ENCODE assay signal across 1 cellular context in genomic region chr6:150607044-150607650, GRCh38.
TF ChIP-seq lines count a peak whose summit lies in the region.

No MANE protein-coding gene starts in this region.

TF ChIP-seq in GM12878, 131 proteins besides CTCF, POLR2A, EP300 and RAD21 (continued from another document):
- TF ChIP-seq PKNOX1 (IDR thresholded peaks at IDR 0.05), result no peak
- TF ChIP-seq ZNF592 (IDR thresholded peaks at IDR 0.05), result no peak
- no peak for TF ChIP-seq SIN3A (IDR thresholded peaks at IDR 0.05; ENCODE audit: low read depth, low read length)
- TF ChIP-seq, protein P1, sequence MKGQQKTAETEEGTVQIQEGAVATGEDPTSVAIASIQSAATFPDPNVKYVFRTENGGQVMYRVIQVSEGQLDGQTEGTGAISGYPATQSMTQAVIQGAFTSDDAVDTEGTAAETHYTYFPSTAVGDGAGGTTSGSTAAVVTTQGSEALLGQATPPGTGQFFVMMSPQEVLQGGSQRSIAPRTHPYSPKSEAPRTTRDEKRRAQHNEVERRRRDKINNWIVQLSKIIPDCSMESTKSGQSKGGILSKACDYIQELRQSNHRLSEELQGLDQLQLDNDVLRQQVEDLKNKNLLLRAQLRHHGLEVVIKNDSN (IDR thresholded peaks at IDR 0.05; ENCODE audit: borderline replicate concordance, extremely low read length, insufficient read depth, low read depth, low read length), result no peak
- TF ChIP-seq, protein P2, sequence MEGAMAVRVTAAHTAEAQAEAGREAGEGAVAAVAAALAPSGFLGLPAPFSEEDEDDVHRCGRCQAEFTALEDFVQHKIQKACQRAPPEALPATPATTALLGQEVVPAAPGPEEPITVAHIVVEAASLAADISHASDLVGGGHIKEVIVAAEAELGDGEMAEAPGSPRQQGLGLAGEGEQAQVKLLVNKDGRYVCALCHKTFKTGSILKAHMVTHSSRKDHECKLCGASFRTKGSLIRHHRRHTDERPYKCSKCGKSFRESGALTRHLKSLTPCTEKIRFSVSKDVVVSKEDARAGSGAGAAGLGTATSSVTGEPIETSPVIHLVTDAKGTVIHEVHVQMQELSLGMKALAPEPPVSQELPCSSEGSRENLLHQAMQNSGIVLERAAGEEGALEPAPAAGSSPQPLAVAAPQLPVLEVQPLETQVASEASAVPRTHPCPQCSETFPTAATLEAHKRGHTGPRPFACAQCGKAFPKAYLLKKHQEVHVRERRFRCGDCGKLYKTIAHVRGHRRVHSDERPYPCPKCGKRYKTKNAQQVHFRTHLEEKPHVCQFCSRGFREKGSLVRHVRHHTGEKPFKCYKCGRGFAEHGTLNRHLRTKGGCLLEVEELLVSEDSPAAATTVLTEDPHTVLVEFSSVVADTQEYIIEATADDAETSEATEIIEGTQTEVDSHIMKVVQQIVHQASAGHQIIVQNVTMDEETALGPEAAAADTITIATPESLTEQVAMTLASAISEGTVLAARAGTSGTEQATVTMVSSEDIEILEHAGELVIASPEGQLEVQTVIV (IDR thresholded peaks at IDR 0.05; ENCODE audit: borderline replicate concordance, partially characterized antibody), result no peak
- no peak for TF ChIP-seq PBX3 (IDR thresholded peaks at IDR 0.05; ENCODE audit: insufficient replicate concordance, low read depth, low read length)
- no peak for TF ChIP-seq CHD4 (IDR thresholded peaks at IDR 0.05)
- TF ChIP-seq ASH2L (IDR thresholded peaks at IDR 0.05; ENCODE audit: borderline replicate concordance, low read depth), result no peak
- TF ChIP-seq CBFB (IDR thresholded peaks at IDR 0.05; ENCODE audit: low read depth), result no peak
